Comparison of ENCODE assay signal across 18 cellular contexts in the genomic region with DNA sequence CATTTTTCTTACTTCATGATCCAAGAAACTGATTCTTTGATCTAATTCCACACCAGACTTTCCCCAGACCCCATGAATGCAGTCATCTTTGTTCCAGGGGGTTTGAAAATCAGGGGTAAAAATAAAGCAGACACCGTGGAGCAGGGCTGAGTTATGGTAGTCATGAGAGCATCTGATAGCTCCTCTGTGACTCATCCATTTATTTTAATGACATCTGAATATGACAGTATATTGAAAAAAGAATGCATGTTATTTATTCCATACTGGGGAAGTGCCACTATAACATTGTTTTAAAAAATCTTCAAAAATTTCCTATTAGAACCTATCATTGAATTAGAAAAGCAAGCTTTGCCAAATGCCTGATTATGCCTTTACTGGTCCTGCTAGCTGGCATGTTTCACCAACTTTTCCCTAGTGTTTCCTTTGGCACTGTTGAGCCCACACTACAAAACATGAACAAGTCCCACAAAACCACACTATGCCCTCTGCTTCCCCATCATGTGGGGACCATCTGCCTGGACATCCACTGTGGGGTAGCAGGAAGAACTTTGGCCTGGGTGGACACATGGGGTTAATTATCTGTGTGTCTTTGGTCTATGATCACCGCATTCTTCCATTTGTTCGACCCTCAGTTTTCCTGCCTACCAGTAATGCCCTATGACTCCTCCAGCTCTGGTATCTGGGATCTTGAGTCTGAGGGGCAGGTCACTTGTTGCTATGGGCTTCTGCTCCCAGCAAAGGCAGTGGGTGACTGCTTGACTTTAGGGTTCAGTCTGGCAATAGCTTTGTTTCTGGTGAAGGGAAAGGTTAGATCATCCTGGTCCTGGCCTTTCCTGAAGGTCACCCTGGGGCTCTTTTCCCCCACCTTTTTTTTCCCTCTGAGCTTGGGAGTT.
DNase-seq lines count a peak whose midpoint lies in the region; ATAC-seq, FAIRE-seq and TF ChIP-seq lines count a peak whose summit lies in the region.
"Had no signal": no experiment of that assay in that cellular context is flagged by ENCODE, and none has a peak within 500 bp of the region (broad histone marks: within the 10 kb centered on the region; RNA-seq: fewer than 3 reads in every experiment).

No MANE protein-coding gene starts in this region.

- no peaks in the 10 kb centered on the region for H3K4me1 Mint-ChIP-seq in stimulated activated memory B cell treated with anti-CD40 and anti-IgM and Interleukin-4, amounts not matched to agents 10 μg/mL and 1 μg/mL and 100 μg/mL, for 72 hours
- H3K4me1 Mint-ChIP-seq: CD4-positive, alpha-beta memory T cell had no signal

- CTCF ChIA-PET in A549 (lab: Yijun Ruan, JAX) (interaction anchor here (1.2 to 1.6 kb wide), 2 partner anchors 18 to 326 kb away, joined by 4 to 5 read pairs; no protein-coding TSS in a partner anchor), HEK293 (lab: Yijun Ruan, JAX) (interaction anchor here (1.1 kb wide), 1 partner anchor 18 kb away, joined by 3 read pairs; no protein-coding TSS in a partner anchor)

- no peak for TF ChIP-seq RAD21 in A549 (conservative IDR thresholded peaks at IDR 0.05 in 1 of 2, IDR thresholded peaks at IDR 0.05 in 1 of 2)

- H3K36me3 ChIP-seq in HEK293 (ENCODE audit: control insufficient read depth in 2 of 2, insufficient read depth in 1 of 2, low read length in 2 of 2): no peaks in the 10 kb centered on the region
- no peaks in the 10 kb centered on the region for H3K36me3 ChIP-seq in left ventricle myocardium inferior
- H3K36me3 ChIP-seq: HAP-1 had no signal

- 72% methylated on average over 3 of the region's 3 CpGs for WGBS in A549 (ENCODE audit: missing lambda C conversion rate)

- peaks cover 22% of the 10 kb centered on the region for H3K27me3 Mint-ChIP-seq in stimulated activated memory B cell treated with anti-CD40 and anti-IgM and Interleukin-4, amounts not matched to agents 10 μg/mL and 1 μg/mL and 100 μg/mL, for 72 hours

- TF ChIP-seq CTCF in A549 (IDR thresholded peaks at IDR 0.05): no peak
- no peak for TF ChIP-seq CTCF in HEK293 (tag by site-specific recombination; IDR thresholded peaks at IDR 0.05)
- no peak for TF ChIP-seq CTCF in fibroblast of mammary gland (conservative IDR thresholded peaks at IDR 0.05; ENCODE audit: control insufficient read depth, insufficient read depth, low read depth, low read length)
- no peak for TF ChIP-seq CTCF in left ventricle myocardium inferior (IDR thresholded peaks at IDR 0.05; ENCODE audit: borderline replicate concordance)

- no peaks in the 10 kb centered on the region for H3K9me3 Mint-ChIP-seq in stimulated activated memory B cell treated with anti-CD40 and anti-IgM and Interleukin-4, amounts not matched to agents 10 μg/mL and 1 μg/mL and 100 μg/mL, for 72 hours
- H3K9me3 Mint-ChIP-seq: CD4-positive, alpha-beta memory T cell had no signal

- peak; percentile 28 for FAIRE-seq in A549 (lab: Jason Lieb, UNC)
- FAIRE-seq: G401.6, GM12891, GM19239 had no signal

- peaks cover 13% of the 10 kb centered on the region for H3K27me3 ChIP-seq in left ventricle myocardium inferior (ENCODE audit: low read depth)
- H3K27me3 ChIP-seq: BE2C had no signal

- no peak overlapping the region for H3K27ac Mint-ChIP-seq in stimulated activated memory B cell treated with anti-CD40 and anti-IgM and Interleukin-4, amounts not matched to agents 10 μg/mL and 1 μg/mL and 100 μg/mL, for 72 hours
- H3K27ac Mint-ChIP-seq: CD4-positive, alpha-beta memory T cell had no signal

- H3K9me3 ChIP-seq in A549 (no peaks in the 10 kb centered on the region), HEK293 (ENCODE audit: control insufficient read depth, insufficient read depth, low read depth, low read length) (no peaks in the 10 kb centered on the region), left ventricle myocardium inferior (replicated peaks) (no peaks in the 10 kb centered on the region)
- H3K9me3 ChIP-seq: BE2C, HAP-1 had no signal

- no peaks in the 10 kb centered on the region for H3K4me1 ChIP-seq in A549
- no peaks in the 10 kb centered on the region for H3K4me1 ChIP-seq in HEK293 (ENCODE audit: control insufficient read depth, insufficient read depth, low read length)
- peaks cover 9% of the 10 kb centered on the region for H3K4me1 ChIP-seq in left ventricle myocardium inferior
- H3K4me1 ChIP-seq: HAP-1 had no signal

- intact Hi-C loops in left ventricle myocardium inferior (cut with micrococcal nuclease): no loop called here

- TF ChIP-seq EP300 in A549 (IDR thresholded peaks at IDR 0.05): no peak

- H3K27ac ChIP-seq in A549: no peak overlapping the region
- H3K27ac ChIP-seq in HEK293 (ENCODE audit: extremely low read depth, low read depth, low read length): no peak overlapping the region
- no peak overlapping the region for H3K27ac ChIP-seq in left ventricle myocardium inferior (replicated peaks)
- H3K27ac ChIP-seq: C4-2B had no signal

- DNase-seq in A549 (ENCODE audit: low read depth in 1 of 2, low spot score in 1 of 2) (no peak), fibroblast of mammary gland (ENCODE audit: low read depth) (peak; percentile 43), left ventricle myocardium inferior (no peak), iPS-NIHi7 (ENCODE audit: extremely low spot score) (no peak)
- DNase-seq: BE2C; CD4-positive, alpha-beta memory T cell; DMS79; EL; GOT3 had no signal

- POLR2A ChIA-PET in A549 (lab: Yijun Ruan, JAX): no interaction called here
- POLR2A ChIA-PET in HEK293 (lab: Yijun Ruan, JAX): no interaction called here

- no peak for TF ChIP-seq POLR2A in A549 (IDR thresholded peaks at IDR 0.05; ENCODE audit: low read length)

- H3K4me2 ChIP-seq in A549: no peak overlapping the region

- H3K4me3 Mint-ChIP-seq in stimulated activated memory B cell treated with anti-CD40 and anti-IgM and Interleukin-4, amounts not matched to agents 10 μg/mL and 1 μg/mL and 100 μg/mL, for 72 hours: no peak overlapping the region
- H3K4me3 Mint-ChIP-seq: CD4-positive, alpha-beta memory T cell had no signal

- no peak for ATAC-seq in A549
- ATAC-seq in SK-N-SH treated with all-trans-retinoic acid at 6 μM for 48 hours: peak; percentile 63
- no peak for ATAC-seq in stimulated activated memory B cell treated with anti-CD40 and anti-IgM and Interleukin-4, amounts not matched to agents 10 μg/mL and 1 μg/mL and 100 μg/mL, for 72 hours
- ATAC-seq in HG02571 (IDR thresholded peaks at IDR 0.05; ENCODE audit: unreplicated experiment): no peak

- no peaks in the 10 kb centered on the region for H3K36me3 Mint-ChIP-seq in stimulated activated memory B cell treated with anti-CD40 and anti-IgM and Interleukin-4, amounts not matched to agents 10 μg/mL and 1 μg/mL and 100 μg/mL, for 72 hours
- H3K36me3 Mint-ChIP-seq: CD4-positive, alpha-beta memory T cell had no signal

- no peak overlapping the region for H3K4me3 ChIP-seq in A549
- no peak overlapping the region for H3K4me3 ChIP-seq in HEK293 (ENCODE audit: low read depth, low read length)
- H3K4me3 ChIP-seq in fibroblast of mammary gland (ENCODE audit: control insufficient read depth, low read depth, low read length): no peak overlapping the region
- H3K4me3 ChIP-seq in left ventricle myocardium inferior: no peak overlapping the region
- H3K4me3 ChIP-seq: HAP-1 had no signal

TF ChIP-seq in A549, 52 proteins besides CTCF, POLR2A, EP300 and RAD21:
- TF ChIP-seq PHF8 (IDR thresholded peaks at IDR 0.05; ENCODE audit: borderline replicate concordance, low read depth): no peak
- TF ChIP-seq RFX5 (IDR thresholded peaks at IDR 0.05): peak; percentile 55; the same call in 1 of the 2 replicates

TF ChIP-seq in HEK293, 187 proteins besides CTCF, POLR2A, EP300 and RAD21:
- no peak for TF ChIP-seq ZNF670 (tag by site-specific recombination; IDR thresholded peaks at IDR 0.05; ENCODE audit: low read depth)
- TF ChIP-seq SCRT2 (tag by site-specific recombination; IDR thresholded peaks at IDR 0.05): peak; percentile 63; the same call in 1 of the 2 replicates
- no peak for TF ChIP-seq ZNF324 (tag by site-specific recombination; IDR thresholded peaks at IDR 0.05)
- TF ChIP-seq ZBTB1 (tag by site-specific recombination; IDR thresholded peaks at IDR 0.05): no peak
- no peak for TF ChIP-seq ZNF791 (tag by site-specific recombination; IDR thresholded peaks at IDR 0.05)

TF ChIP-seq in SK-N-SH treated with all-trans-retinoic acid at 6 μM for 48 hours, 23 proteins besides CTCF, POLR2A, EP300 and RAD21 (continues in another document):
- no peak for TF ChIP-seq OSR1 (CRISPR knock-in tag; IDR thresholded peaks at IDR 0.05)
- TF ChIP-seq PPARA (CRISPR knock-in tag; IDR thresholded peaks at IDR 0.05; ENCODE audit: borderline replicate concordance): no peak
- TF ChIP-seq TOX (CRISPR knock-in tag; IDR thresholded peaks at IDR 0.05; ENCODE audit: borderline replicate concordance): no peak
- no peak for TF ChIP-seq ZFP3 (CRISPR knock-in tag; IDR thresholded peaks at IDR 0.05)
- TF ChIP-seq ZC3H10 (CRISPR knock-in tag; IDR thresholded peaks at IDR 0.05): no peak
- TF ChIP-seq ISL1 (CRISPR knock-in tag; IDR thresholded peaks at IDR 0.05): peak; percentile 70
- TF ChIP-seq, protein P1, sequence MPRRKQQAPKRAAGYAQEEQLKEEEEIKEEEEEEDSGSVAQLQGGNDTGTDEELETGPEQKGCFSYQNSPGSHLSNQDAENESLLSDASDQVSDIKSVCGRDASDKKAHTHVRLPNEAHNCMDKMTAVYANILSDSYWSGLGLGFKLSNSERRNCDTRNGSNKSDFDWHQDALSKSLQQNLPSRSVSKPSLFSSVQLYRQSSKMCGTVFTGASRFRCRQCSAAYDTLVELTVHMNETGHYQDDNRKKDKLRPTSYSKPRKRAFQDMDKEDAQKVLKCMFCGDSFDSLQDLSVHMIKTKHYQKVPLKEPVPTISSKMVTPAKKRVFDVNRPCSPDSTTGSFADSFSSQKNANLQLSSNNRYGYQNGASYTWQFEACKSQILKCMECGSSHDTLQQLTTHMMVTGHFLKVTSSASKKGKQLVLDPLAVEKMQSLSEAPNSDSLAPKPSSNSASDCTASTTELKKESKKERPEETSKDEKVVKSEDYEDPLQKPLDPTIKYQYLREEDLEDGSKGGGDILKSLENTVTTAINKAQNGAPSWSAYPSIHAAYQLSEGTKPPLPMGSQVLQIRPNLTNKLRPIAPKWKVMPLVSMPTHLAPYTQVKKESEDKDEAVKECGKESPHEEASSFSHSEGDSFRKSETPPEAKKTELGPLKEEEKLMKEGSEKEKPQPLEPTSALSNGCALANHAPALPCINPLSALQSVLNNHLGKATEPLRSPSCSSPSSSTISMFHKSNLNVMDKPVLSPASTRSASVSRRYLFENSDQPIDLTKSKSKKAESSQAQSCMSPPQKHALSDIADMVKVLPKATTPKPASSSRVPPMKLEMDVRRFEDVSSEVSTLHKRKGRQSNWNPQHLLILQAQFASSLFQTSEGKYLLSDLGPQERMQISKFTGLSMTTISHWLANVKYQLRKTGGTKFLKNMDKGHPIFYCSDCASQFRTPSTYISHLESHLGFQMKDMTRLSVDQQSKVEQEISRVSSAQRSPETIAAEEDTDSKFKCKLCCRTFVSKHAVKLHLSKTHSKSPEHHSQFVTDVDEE (CRISPR knock-in tag; IDR thresholded peaks at IDR 0.05): no peak
